ENCODE assay signal across 21 cellular contexts in the genomic region with DNA sequence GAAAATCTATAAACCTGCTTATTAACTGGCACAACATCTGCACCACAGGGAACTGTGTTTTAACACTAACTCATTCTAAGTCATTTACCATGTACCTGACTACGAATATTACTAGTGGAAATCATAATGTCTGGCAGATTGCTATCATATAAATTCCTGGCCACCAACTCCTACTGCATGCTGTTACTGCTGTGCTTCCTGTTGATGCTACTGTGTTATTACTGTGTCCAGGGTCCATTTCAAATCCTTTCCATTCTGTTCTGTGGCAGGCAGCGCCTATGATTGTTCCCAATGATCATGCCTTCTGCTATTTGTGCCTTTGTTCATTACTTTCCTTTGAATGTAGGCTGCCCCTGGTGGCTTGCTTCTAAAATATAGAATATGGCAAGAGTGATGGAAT.
"Had no signal": no experiment of that assay in that cellular context is flagged by ENCODE, and none has a peak within 500 bp of the region (broad histone marks: within the 10 kb centered on the region; RNA-seq: fewer than 3 reads in every experiment).

No MANE protein-coding gene starts in this region.

- H3K4me3 ChIP-seq: cardiac muscle cell, heart right ventricle, spleen had no signal

- H3K36me3 ChIP-seq: cardiac muscle cell, heart right ventricle, spleen, WERI-Rb-1 had no signal

- H3K9me3 ChIP-seq: heart right ventricle, spleen had no signal

- H3K27ac ChIP-seq: cardiac muscle cell, epithelial cell of prostate, heart right ventricle, spleen, WERI-Rb-1 had no signal

- H3K27me3 ChIP-seq: cardiac muscle cell, heart right ventricle, spleen had no signal

- ATAC-seq: activated CD8-positive, alpha-beta memory T cell treated with anti-CD3 and anti-CD28 coated beads, Interleukin-2, amount 10 ng/mL, durations not matched to agents 7 days and 5 days; activated CD8-positive, alpha-beta T cell treated with anti-CD3 and anti-CD28 coated beads for 36 hours; activated naive CD8-positive, alpha-beta T cell treated with anti-CD3 and anti-CD28 coated beads, Interleukin-2, amount 50 U/mL, for 24 hours; heart right ventricle; left cardiac atrium; stimulated activated naive CD8-positive, alpha-beta T cell treated with anti-CD3 and anti-CD28 coated beads, Interleukin-15, Interleukin-2, amounts not matched to agents 100 U/mL and 50 U/mL, for 24 hours; T-helper 17 cell had no signal

- DNase-seq: activated CD4-positive, alpha-beta T cell treated with anti-CD3 and anti-CD28 coated beads, Interleukin-2, amount 10 ng/mL, durations not matched to agents 7 days and 5 days; activated CD4-positive, CD25-positive, alpha-beta regulatory T cell treated with anti-CD3 and anti-CD28 coated beads, Interleukin-2, amount 50 U/mL, for 72 hours; activated CD8-positive, alpha-beta memory T cell treated with anti-CD3 and anti-CD28 coated beads, Interleukin-2, amount 10 ng/mL, durations not matched to agents 7 days and 5 days; activated CD8-positive, alpha-beta T cell treated with anti-CD3 and anti-CD28 coated beads for 36 hours; activated effector memory CD4-positive, alpha-beta T cell treated with anti-CD3 and anti-CD28 coated beads, Interleukin-2, amount 50 U/mL, for 16 hours; activated naive CD4-positive, alpha-beta T cell treated with anti-CD3 and anti-CD28 coated beads, Interleukin-2, amount 10 ng/mL, durations not matched to agents 7 days and 5 days; activated naive CD8-positive, alpha-beta T cell treated with anti-CD3 and anti-CD28 coated beads, Interleukin-2, amount 50 U/mL, for 24 hours; activated T-cell treated with anti-CD3 and anti-CD28 coated beads for 4 hours; heart right ventricle; islet precursor cell; left cardiac atrium; nephron progenitor cell; occipital lobe; retina; spleen; stimulated activated CD4-positive, alpha-beta T cell treated with anti-CD3 and anti-CD28 coated beads, Interleukin-4, amount 100 ng/mL, for 1 hour; stimulated activated naive CD8-positive, alpha-beta T cell treated with anti-CD3 and anti-CD28 coated beads, Interleukin-15, Interleukin-2, amounts not matched to agents 100 U/mL and 50 U/mL, for 24 hours; T-helper 17 cell; WERI-Rb-1 had no signal
